8 cellular contexts compared by ENCODE assay signal in genomic region chr6:139134817-139135577, GRCh38. TPM values are rescaled to one million over a fixed set of nuclear protein-coding genes. Genes with fewer than 3 reads are reported as not detected.
DNase-seq lines count a peak whose midpoint lies in the region; TF ChIP-seq lines count a peak whose summit lies in the region.

TSS of gene HECA (plus strand) at chr6:139135080. CDS start at chr6:139135397, 317 bp downstream.

- DNase-seq in ELF-1 (ENCODE audit: low read depth, low spot score) (peak; percentile 95), HAP-1 (ENCODE audit: low spot score in 2 of 2) (peak; percentile 58 to 96), MG63 (peak; percentile 95), SIG-M5 (lab: John Stamatoyannopoulos, UW) (peak; percentile 10), activated gamma-delta T cell (lab: John Stamatoyannopoulos, UW) (peak; percentile 98), fibroblast of the conjunctiva (ENCODE audit: low read depth) (peak; percentile 92), nephron progenitor cell (peak; percentile 99)

- H3K4me1 ChIP-seq in HAP-1 = peaks cover 7% of the 10 kb centered on the region

- H3K9me3 ChIP-seq in HAP-1 (no peaks in the 10 kb centered on the region; the same call in 1 of the 2 replicates), MG63 (no peaks in the 10 kb centered on the region)

- in situ Hi-C loops in HAP-1 (cut with MboI; ENCODE audit: low sequenced_read_pairs) = no loop called here

- peak within 1 kb of the TSS; percentile 90 for H3K4me3 Mint-ChIP-seq in nephron progenitor cell
- H3K4me3 Mint-ChIP-seq in stimulated activated naive CD8-positive, alpha-beta T cell treated with anti-CD3 and anti-CD28 coated beads, Interleukin-15, Interleukin-2, amounts not matched to agents 100 ng/mL and 50 ng/mL, for 24 hours = peak within 1 kb of the TSS; percentile 85

- H3K36me3 Mint-ChIP-seq in nephron progenitor cell (ENCODE audit: low read depth) = peaks cover 17% of the 10 kb centered on the region
- H3K36me3 Mint-ChIP-seq in stimulated activated naive CD8-positive, alpha-beta T cell treated with anti-CD3 and anti-CD28 coated beads, Interleukin-15, Interleukin-2, amounts not matched to agents 100 ng/mL and 50 ng/mL, for 24 hours (ENCODE audit: low read depth) = peaks cover 17% of the 10 kb centered on the region

- H3K4me3 ChIP-seq in HAP-1 (peak within 1 kb of the TSS; percentile 58), MG63 (peak within 1 kb of the TSS; percentile 73)

- no peaks in the 10 kb centered on the region for H3K36me3 ChIP-seq in HAP-1 (replicated peaks)
- H3K36me3 ChIP-seq in MG63 = no peaks in the 10 kb centered on the region

- peaks cover 23% of the 10 kb centered on the region for H3K4me1 Mint-ChIP-seq in nephron progenitor cell
- H3K4me1 Mint-ChIP-seq in stimulated activated naive CD8-positive, alpha-beta T cell treated with anti-CD3 and anti-CD28 coated beads, Interleukin-15, Interleukin-2, amounts not matched to agents 100 ng/mL and 50 ng/mL, for 24 hours (ENCODE audit: low read depth) = peaks cover 73% of the 10 kb centered on the region

- H3K27me3 ChIP-seq in HAP-1 (ENCODE audit: low read depth) = no peaks in the 10 kb centered on the region
- peaks cover 2% of the 10 kb centered on the region; the same call in 1 of the 2 replicates for H3K27me3 ChIP-seq in MG63

- peak within 1 kb of the TSS; percentile 79 for H3K27ac Mint-ChIP-seq in nephron progenitor cell
- peak within 1 kb of the TSS; percentile 89 for H3K27ac Mint-ChIP-seq in stimulated activated naive CD8-positive, alpha-beta T cell treated with anti-CD3 and anti-CD28 coated beads, Interleukin-15, Interleukin-2, amounts not matched to agents 100 ng/mL and 50 ng/mL, for 24 hours

- H3K9me3 Mint-ChIP-seq in nephron progenitor cell = no peaks in the 10 kb centered on the region
- no peaks in the 10 kb centered on the region for H3K9me3 Mint-ChIP-seq in stimulated activated naive CD8-positive, alpha-beta T cell treated with anti-CD3 and anti-CD28 coated beads, Interleukin-15, Interleukin-2, amounts not matched to agents 100 ng/mL and 50 ng/mL, for 24 hours

- peaks cover 11% of the 10 kb centered on the region for H3K27me3 Mint-ChIP-seq in nephron progenitor cell (ENCODE audit: low read depth, poor library complexity)
- no peaks in the 10 kb centered on the region for H3K27me3 Mint-ChIP-seq in stimulated activated naive CD8-positive, alpha-beta T cell treated with anti-CD3 and anti-CD28 coated beads, Interleukin-15, Interleukin-2, amounts not matched to agents 100 ng/mL and 50 ng/mL, for 24 hours

- no peak for TF ChIP-seq CTCF in nephron progenitor cell (IDR thresholded peaks at IDR 0.05)

RNA-seq across cellular contexts. Expression of gene HECA, which starts in this region (rescaled TPM):
- total RNA-seq in MG63 (2014; rRNA removed; shearing (Covaris generic); ENCODE audit: low replicate concordance) = 4.0 and 4.8 TPM in 2 replicates

Comparison
In these comparisons a context has a peak if more than half of its experiments do, and no peak if none do; other contexts are left out.
1. Peak in every context shown above with its lines: DNase-seq and H3K4me3 ChIP-seq.
2. DNase-seq: peak in every context shown above with its lines; median percentile 99 in nephron progenitor cell; 98 in activated gamma-delta T cell; 95 in ELF-1; 95 in MG63; 92 in fibroblast of the conjunctiva; 77 in HAP-1; 10 in SIG-M5.